ENCODE assay signal across 1 cellular context in the genomic region with DNA sequence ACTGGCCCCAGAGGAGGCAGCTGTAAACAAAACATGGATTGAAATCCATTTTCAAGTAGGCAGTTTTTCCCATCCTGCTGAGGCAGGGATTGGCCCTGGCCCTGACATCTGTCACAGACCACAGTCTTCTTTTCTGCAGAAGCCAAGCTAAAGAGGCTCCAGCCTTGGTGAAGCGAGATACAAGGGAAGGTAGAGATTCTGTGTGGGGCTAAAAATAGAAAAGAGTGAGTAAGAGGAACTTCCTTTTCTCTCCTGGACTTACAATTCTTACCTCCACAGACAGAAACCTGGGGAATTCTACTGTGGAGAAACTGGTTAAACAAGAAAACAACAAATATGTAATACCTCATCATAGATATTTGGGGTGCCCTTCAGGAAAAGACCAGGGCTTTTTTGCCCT.
TF ChIP-seq lines count a peak whose summit lies in the region.

No MANE protein-coding gene starts in this region.

TF ChIP-seq in GM23338, 12 proteins besides CTCF, POLR2A, EP300 and RAD21 (continued from another document):
- TF ChIP-seq ZNF114 (CRISPR knock-in tag; IDR thresholded peaks at IDR 0.05) (no peak), POLR2AphosphoS5 (IDR thresholded peaks at IDR 0.05; ENCODE audit: low read depth) (no peak), NANOG (IDR thresholded peaks at IDR 0.05; ENCODE audit: borderline replicate concordance) (no peak)
- TF ChIP-seq, protein P1, sequence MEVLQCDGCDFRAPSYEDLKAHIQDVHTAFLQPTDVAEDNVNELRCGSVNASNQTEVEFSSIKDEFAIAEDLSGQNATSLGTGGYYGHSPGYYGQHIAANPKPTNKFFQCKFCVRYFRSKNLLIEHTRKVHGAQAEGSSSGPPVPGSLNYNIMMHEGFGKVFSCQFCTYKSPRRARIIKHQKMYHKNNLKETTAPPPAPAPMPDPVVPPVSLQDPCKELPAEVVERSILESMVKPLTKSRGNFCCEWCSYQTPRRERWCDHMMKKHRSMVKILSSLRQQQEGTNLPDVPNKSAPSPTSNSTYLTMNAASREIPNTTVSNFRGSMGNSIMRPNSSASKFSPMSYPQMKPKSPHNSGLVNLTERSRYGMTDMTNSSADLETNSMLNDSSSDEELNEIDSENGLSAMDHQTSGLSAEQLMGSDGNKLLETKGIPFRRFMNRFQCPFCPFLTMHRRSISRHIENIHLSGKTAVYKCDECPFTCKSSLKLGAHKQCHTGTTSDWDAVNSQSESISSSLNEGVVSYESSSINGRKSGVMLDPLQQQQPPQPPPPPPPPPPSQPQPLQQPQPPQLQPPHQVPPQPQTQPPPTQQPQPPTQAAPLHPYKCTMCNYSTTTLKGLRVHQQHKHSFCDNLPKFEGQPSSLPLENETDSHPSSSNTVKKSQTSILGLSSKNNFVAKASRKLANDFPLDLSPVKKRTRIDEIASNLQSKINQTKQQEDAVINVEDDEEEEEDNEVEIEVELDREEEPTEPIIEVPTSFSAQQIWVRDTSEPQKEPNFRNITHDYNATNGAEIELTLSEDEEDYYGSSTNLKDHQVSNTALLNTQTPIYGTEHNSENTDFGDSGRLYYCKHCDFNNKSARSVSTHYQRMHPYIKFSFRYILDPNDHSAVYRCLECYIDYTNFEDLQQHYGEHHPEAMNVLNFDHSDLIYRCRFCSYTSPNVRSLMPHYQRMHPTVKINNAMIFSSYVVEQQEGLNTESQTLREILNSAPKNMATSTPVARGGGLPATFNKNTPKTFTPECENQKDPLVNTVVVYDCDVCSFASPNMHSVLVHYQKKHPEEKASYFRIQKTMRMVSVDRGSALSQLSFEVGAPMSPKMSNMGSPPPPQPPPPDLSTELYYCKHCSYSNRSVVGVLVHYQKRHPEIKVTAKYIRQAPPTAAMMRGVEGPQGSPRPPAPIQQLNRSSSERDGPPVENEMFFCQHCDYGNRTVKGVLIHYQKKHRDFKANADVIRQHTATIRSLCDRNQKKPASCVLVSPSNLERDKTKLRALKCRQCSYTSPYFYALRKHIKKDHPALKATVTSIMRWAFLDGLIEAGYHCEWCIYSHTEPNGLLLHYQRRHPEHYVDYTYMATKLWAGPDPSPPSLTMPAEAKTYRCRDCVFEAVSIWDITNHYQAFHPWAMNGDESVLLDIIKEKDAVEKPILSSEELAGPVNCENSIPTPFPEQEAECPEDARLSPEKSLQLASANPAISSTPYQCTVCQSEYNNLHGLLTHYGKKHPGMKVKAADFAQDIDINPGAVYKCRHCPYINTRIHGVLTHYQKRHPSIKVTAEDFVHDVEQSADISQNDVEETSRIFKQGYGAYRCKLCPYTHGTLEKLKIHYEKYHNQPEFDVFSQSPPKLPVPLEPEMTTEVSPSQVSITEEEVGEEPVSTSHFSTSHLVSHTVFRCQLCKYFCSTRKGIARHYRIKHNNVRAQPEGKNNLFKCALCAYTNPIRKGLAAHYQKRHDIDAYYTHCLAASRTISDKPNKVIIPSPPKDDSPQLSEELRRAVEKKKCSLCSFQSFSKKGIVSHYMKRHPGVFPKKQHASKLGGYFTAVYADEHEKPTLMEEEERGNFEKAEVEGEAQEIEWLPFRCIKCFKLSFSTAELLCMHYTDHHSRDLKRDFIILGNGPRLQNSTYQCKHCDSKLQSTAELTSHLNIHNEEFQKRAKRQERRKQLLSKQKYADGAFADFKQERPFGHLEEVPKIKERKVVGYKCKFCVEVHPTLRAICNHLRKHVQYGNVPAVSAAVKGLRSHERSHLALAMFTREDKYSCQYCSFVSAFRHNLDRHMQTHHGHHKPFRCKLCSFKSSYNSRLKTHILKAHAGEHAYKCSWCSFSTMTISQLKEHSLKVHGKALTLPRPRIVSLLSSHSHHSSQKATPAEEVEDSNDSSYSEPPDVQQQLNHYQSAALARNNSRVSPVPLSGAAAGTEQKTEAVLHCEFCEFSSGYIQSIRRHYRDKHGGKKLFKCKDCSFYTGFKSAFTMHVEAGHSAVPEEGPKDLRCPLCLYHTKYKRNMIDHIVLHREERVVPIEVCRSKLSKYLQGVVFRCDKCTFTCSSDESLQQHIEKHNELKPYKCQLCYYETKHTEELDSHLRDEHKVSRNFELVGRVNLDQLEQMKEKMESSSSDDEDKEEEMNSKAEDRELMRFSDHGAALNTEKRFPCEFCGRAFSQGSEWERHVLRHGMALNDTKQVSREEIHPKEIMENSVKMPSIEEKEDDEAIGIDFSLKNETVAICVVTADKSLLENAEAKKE (CRISPR knock-in tag; IDR thresholded peaks at IDR 0.05): no peak
TF ChIP-seq in GM23338: peak in this region for 0.
